1 cellular context compared by ENCODE assay signal in genomic region chr12:6832125-6832524, GRCh38.
TF ChIP-seq lines count a peak whose summit lies in the region.

No MANE protein-coding gene starts in this region.

TF ChIP-seq in endothelial cell of umbilical vein, 7 proteins besides CTCF, POLR2A, EP300 and RAD21:
- TF ChIP-seq GATA2 (IDR thresholded peaks at IDR 0.05; ENCODE audit: insufficient read depth, insufficient read length, low read depth, low read length) = no peak
- TF ChIP-seq EZH2 (IDR thresholded peaks at IDR 0.05; ENCODE audit: borderline replicate concordance, low read depth, low read length, severe bottlenecking) = no peak
- no peak for TF ChIP-seq POLR2AphosphoS5 (IDR thresholded peaks at IDR 0.05; ENCODE audit: insufficient read depth, low read depth, low read length)
- TF ChIP-seq JUN (IDR thresholded peaks at IDR 0.05; ENCODE audit: borderline replicate concordance, insufficient read depth, insufficient read length, low read depth) = no peak
- no peak for TF ChIP-seq MAX (IDR thresholded peaks at IDR 0.05; ENCODE audit: insufficient read depth, insufficient read length)
- TF ChIP-seq MYC (IDR thresholded peaks at IDR 0.05; ENCODE audit: low read depth, low read length) = no peak
- no peak for TF ChIP-seq FOS (IDR thresholded peaks at IDR 0.05; ENCODE audit: borderline replicate concordance, insufficient read depth, low read length)
